Comparison of ENCODE assay signal across 8 cellular contexts in the genomic region with DNA sequence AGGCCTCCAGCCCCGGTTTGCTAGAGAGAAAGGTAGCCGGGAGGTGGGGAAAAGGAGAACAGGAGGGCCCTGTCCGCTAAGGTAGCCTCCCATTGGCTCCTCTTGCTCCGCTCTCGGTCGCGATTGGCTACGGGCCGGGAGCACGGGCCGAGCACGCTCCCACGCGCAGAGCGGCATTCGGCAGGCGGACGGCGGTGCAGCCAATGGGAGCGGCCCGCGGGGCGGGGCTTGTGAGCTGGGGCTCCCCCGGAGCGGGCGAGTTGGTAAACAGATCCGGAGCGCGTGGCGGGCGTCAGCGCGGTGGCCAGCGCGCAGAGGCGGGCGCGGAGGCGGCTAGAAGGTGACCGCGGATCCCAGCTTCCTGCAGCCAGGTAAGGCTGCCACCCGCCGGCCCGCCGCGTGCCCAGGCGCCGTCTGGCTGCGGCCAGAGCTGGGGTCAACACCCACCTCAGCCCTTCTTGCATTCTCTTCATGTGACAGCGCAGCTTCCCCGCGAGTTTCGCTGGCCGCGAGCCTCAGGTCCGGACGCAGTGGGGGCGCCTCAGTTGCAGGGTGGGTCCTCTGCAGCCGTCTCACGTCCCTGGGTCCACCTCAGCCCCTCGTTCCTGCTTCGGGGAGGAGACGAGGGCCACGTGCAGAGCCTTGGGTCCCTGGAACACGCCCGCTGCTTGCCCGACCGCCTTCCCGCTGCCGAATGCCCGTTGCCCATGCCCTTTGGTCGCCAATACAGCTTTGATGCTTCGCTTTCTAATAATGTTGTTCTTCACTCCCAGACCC. TPM values are rescaled to one million over a fixed set of nuclear protein-coding genes. Genes with fewer than 3 reads are reported as not detected.
DNase-seq lines count a peak whose midpoint lies in the region; ATAC-seq and TF ChIP-seq lines count a peak whose summit lies in the region.

A gene (plus strand): TSS at position 266 of the 777 bp plus-strand sequence. CDS start 21,092 bp downstream, outside the sequence.

- H3K9me3 ChIP-seq in neutrophil = no peaks in the 10 kb centered on the region

- DNase-seq in GM03348 (ENCODE audit: low spot score) (peak; percentile 99), NCI-H1092 treated with DMSO at 0.1 percent for 48 hours (lab: John Stamatoyannopoulos, UW) (peak; percentile 100), SKM-1 (lab: John Stamatoyannopoulos, UW; ENCODE audit: unreplicated experiment) (peak; percentile 100), germinal center (ENCODE audit: low spot score) (peak; percentile 99)

- no peaks in the 10 kb centered on the region for H3K27me3 ChIP-seq in neutrophil

- peaks cover 4% of the 10 kb centered on the region for H3K36me3 Mint-ChIP-seq in activated naive CD4-positive, alpha-beta T cell treated with anti-CD3 and anti-CD28 coated beads, Interleukin-2, amount 50 U/mL, for 24 hours

- no peaks in the 10 kb centered on the region for H3K36me3 ChIP-seq in neutrophil

- TF ChIP-seq CTCF in neutrophil (IDR thresholded peaks at IDR 0.05) = peak; percentile 19
- TF ChIP-seq CTCF in subcutaneous adipose tissue (IDR thresholded peaks at IDR 0.05; ENCODE audit: low read depth) = no peak

- H3K27me3 Mint-ChIP-seq in activated naive CD4-positive, alpha-beta T cell treated with anti-CD3 and anti-CD28 coated beads, Interleukin-2, amount 50 U/mL, for 24 hours = no peaks in the 10 kb centered on the region

- H3K4me1 ChIP-seq in neutrophil (ENCODE audit: control insufficient read depth in 1 of 2, insufficient read depth in 1 of 2, low read depth in 1 of 2, low read length in 1 of 2) = peaks cover 23 to 25% of the 10 kb centered on the region in 2 experiments

- H3K4me3 Mint-ChIP-seq in activated naive CD4-positive, alpha-beta T cell treated with anti-CD3 and anti-CD28 coated beads, Interleukin-2, amount 50 U/mL, for 24 hours = peak within 1 kb of the TSS; percentile 92

- H3K27ac Mint-ChIP-seq in activated naive CD4-positive, alpha-beta T cell treated with anti-CD3 and anti-CD28 coated beads, Interleukin-2, amount 50 U/mL, for 24 hours = peak within 1 kb of the TSS; percentile 95

- peaks cover 5% of the 10 kb centered on the region for H3K9me3 Mint-ChIP-seq in activated naive CD4-positive, alpha-beta T cell treated with anti-CD3 and anti-CD28 coated beads, Interleukin-2, amount 50 U/mL, for 24 hours

- peak; percentile 96 for ATAC-seq in HG02623 (IDR thresholded peaks at IDR 0.05; ENCODE audit: unreplicated experiment)

- peak within 1 kb of the TSS; percentile 75 to 76 for H3K4me3 ChIP-seq in neutrophil (ENCODE audit: low read depth in 1 of 2, low read length in 1 of 2)

- H3K27ac ChIP-seq in neutrophil = peak within 1 kb of the TSS; percentile 98

- peaks cover 59% of the 10 kb centered on the region for H3K4me1 Mint-ChIP-seq in activated naive CD4-positive, alpha-beta T cell treated with anti-CD3 and anti-CD28 coated beads, Interleukin-2, amount 50 U/mL, for 24 hours

RNA-seq across cellular contexts. Expression of the gene that starts here (rescaled TPM):
- 100 to 1,000 TPM; 119 to 506 (median 227) TPM for total RNA-seq in subcutaneous adipose tissue

Comparison
In these comparisons a context has a peak if more than half of its experiments do, and no peak if none do; other contexts are left out.
1. Peak in every context shown above with its lines: DNase-seq, ATAC-seq, H3K4me3 ChIP-seq and H3K27ac ChIP-seq.